9 cellular contexts compared by ENCODE assay signal in genomic region chr6:10030942-10031537, GRCh38.
DNase-seq lines count a peak whose midpoint lies in the region; ATAC-seq and TF ChIP-seq lines count a peak whose summit lies in the region.
"Had no signal": no experiment of that assay in that cellular context is flagged by ENCODE, and none has a peak within 500 bp of the region (broad histone marks: within the 10 kb centered on the region; RNA-seq: fewer than 3 reads in every experiment).

No MANE protein-coding gene starts in this region.

- CTCF ChIA-PET in HEK293T (lab: Yijun Ruan, JAX): interaction anchor here (0.8 to 1.5 kb wide), 4 partner anchors 18 to 398 kb away, joined by 3 to 6 read pairs (median 4); partner anchors contain the start of gene TFAP2A

- H3K27me3 Mint-ChIP-seq in stimulated activated naive CD8-positive, alpha-beta T cell treated with anti-CD3 and anti-CD28 coated beads, Interleukin-15, amount 100 ng/mL, for 72 hours: no peaks in the 10 kb centered on the region

- TF ChIP-seq EP300 in upper lobe of left lung (IDR thresholded peaks at IDR 0.05): no peak

- no peaks in the 10 kb centered on the region for H3K9me3 Mint-ChIP-seq in stimulated activated naive CD8-positive, alpha-beta T cell treated with anti-CD3 and anti-CD28 coated beads, Interleukin-15, amount 100 ng/mL, for 72 hours
- H3K9me3 Mint-ChIP-seq: activated naive CD4-positive, alpha-beta T cell treated with anti-CD3 and anti-CD28 coated beads, Interleukin-2, amount 50 U/mL, for 24 hours had no signal

- TF ChIP-seq POLR2A in upper lobe of left lung (IDR thresholded peaks at IDR 0.05): no peak

- peaks cover 0 to 5% (median 2%) of the 10 kb centered on the region in 4 donors for H3K4me1 ChIP-seq in upper lobe of left lung

- H3K9me3 ChIP-seq in upper lobe of left lung: no peaks in the 10 kb centered on the region

- 69 to 72% methylated on average over 8 of the region's 8 CpGs for WGBS in upper lobe of left lung, 2 donors

- DNase-seq in A172 (ENCODE audit: low spot score) (peak; percentile 28), NOMO-1 treated with DMSO at 0.1 percent for 48 hours (lab: John Stamatoyannopoulos, UW; ENCODE audit: unreplicated experiment) (peak; percentile 17), fibroblast of villous mesenchyme (ENCODE audit: low read depth) (no peak), upper lobe of left lung (no peak), HEK293T (ENCODE audit: extremely low spot score) (no peak)
- no peak for DNase-seq in stimulated activated naive CD8-positive, alpha-beta T cell treated with anti-CD3 and anti-CD28 coated beads, Interleukin-15, amount 100 ng/mL, for 72 hours

- POLR2A ChIA-PET in HEK293T (lab: Yijun Ruan, JAX): interaction anchor here (1.1 to 1.6 kb wide), 2 partner anchors 13 to 384 kb away, joined by 3 to 5 read pairs; partner anchors contain the start of gene TFAP2A

- ATAC-seq in GM18907 (IDR thresholded peaks at IDR 0.05; ENCODE audit: unreplicated experiment) (peak; percentile 59), upper lobe of left lung (ENCODE audit: low FRiP score in 2 of 2) (no peak), GM19324 (IDR thresholded peaks at IDR 0.05; ENCODE audit: low FRiP score, unreplicated experiment) (no peak)
- no peak for ATAC-seq in stimulated activated naive CD8-positive, alpha-beta T cell treated with anti-CD3 and anti-CD28 coated beads, Interleukin-15, amount 100 ng/mL, for 72 hours

- no peak overlapping the region for H3K27ac ChIP-seq in upper lobe of left lung

- TF ChIP-seq CTCF in fibroblast of villous mesenchyme (IDR thresholded peaks at IDR 0.05; ENCODE audit: insufficient read depth, low read depth, low read length) (peak; percentile 42), upper lobe of left lung (IDR thresholded peaks at IDR 0.05) (peak in 5 of 6 experiments; percentile 17 to 41 (median 33))

- H3K4me1 Mint-ChIP-seq in stimulated activated naive CD8-positive, alpha-beta T cell treated with anti-CD3 and anti-CD28 coated beads, Interleukin-15, amount 100 ng/mL, for 72 hours: no peaks in the 10 kb centered on the region
- H3K4me1 Mint-ChIP-seq: activated naive CD4-positive, alpha-beta T cell treated with anti-CD3 and anti-CD28 coated beads, Interleukin-2, amount 50 U/mL, for 24 hours had no signal

- no peaks in the 10 kb centered on the region for H3K27me3 ChIP-seq in upper lobe of left lung

- no peak overlapping the region for H3K27ac Mint-ChIP-seq in stimulated activated naive CD8-positive, alpha-beta T cell treated with anti-CD3 and anti-CD28 coated beads, Interleukin-15, amount 100 ng/mL, for 72 hours
- H3K27ac Mint-ChIP-seq: activated naive CD4-positive, alpha-beta T cell treated with anti-CD3 and anti-CD28 coated beads, Interleukin-2, amount 50 U/mL, for 24 hours had no signal

- no peaks in the 10 kb centered on the region for H3K36me3 ChIP-seq in upper lobe of left lung

- H3K4me3 ChIP-seq in fibroblast of villous mesenchyme (ENCODE audit: low read depth, low read length): no peak overlapping the region
- no peak overlapping the region for H3K4me3 ChIP-seq in upper lobe of left lung

- no peak overlapping the region for H3K4me3 Mint-ChIP-seq in stimulated activated naive CD8-positive, alpha-beta T cell treated with anti-CD3 and anti-CD28 coated beads, Interleukin-15, amount 100 ng/mL, for 72 hours
- H3K4me3 Mint-ChIP-seq: activated naive CD4-positive, alpha-beta T cell treated with anti-CD3 and anti-CD28 coated beads, Interleukin-2, amount 50 U/mL, for 24 hours had no signal

TF ChIP-seq in HEK293T, 16 proteins besides CTCF, POLR2A, EP300 and RAD21:
- TF ChIP-seq ZNF384 (IDR thresholded peaks at IDR 0.05) (no peak), L3MBTL2 (conservative IDR thresholded peaks at IDR 0.05) (no peak), ELF4 (IDR thresholded peaks at IDR 0.05) (no peak), PKNOX1 (IDR thresholded peaks at IDR 0.05) (no peak), SUZ12 (IDR thresholded peaks at IDR 0.05) (no peak), SP1 (IDR thresholded peaks at IDR 0.05) (no peak), BHLHE40 (IDR thresholded peaks at IDR 0.05; ENCODE audit: borderline replicate concordance) (no peak), HDGF (IDR thresholded peaks at IDR 0.05; ENCODE audit: borderline replicate concordance) (no peak), NFRKB (IDR thresholded peaks at IDR 0.05) (no peak), TARDBP (IDR thresholded peaks at IDR 0.05) (no peak), FOXM1 (IDR thresholded peaks at IDR 0.05; ENCODE audit: borderline replicate concordance) (no peak), LEF1 (IDR thresholded peaks at IDR 0.05; ENCODE audit: borderline replicate concordance) (no peak)

Comparison
In these comparisons a context has a peak if more than half of its experiments do, and no peak if none do; other contexts are left out.
1. DNase-seq: peak in A172 (single experiment) and NOMO-1 treated with DMSO at 0.1 percent for 48 hours (single experiment); none in fibroblast of villous mesenchyme (single experiment), upper lobe of left lung (0 of 2), HEK293T (single experiment) and stimulated activated naive CD8-positive, alpha-beta T cell treated with anti-CD3 and anti-CD28 coated beads, Interleukin-15, amount 100 ng/mL, for 72 hours (0 of 2).